In the genomic region with DNA sequence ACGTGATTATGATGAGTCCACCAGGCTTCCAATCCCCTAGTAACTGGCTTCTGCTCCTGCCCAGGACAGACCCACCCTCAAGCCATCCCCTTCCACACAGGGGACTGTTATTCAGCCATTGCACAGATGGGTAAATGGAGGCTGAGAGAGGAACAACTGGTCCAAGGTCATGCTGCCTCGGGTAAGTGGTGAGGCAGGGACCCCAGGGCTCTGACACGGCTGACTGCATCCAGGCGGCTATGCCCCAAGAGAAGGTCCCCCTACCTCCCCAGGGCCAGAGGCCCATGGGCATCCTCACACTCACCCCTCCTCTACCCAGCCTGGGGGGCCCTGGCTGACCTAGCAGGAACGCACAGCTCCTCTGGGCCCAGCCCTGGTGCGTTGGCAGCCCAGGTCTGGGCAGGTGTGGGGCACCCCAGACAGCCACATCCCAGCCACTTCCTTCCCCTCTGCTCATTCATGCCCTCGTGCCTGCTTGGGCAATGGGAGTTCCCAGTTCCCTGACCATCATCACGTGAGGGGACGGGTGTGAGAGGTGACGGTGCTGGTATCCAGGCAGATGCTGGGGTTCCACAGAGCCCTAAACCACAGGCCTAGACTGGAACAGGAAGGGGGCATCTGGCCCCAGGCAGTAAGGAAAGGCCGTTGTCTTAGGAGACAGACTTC, we compare ENCODE assay signal across 8 cellular contexts. TPM values are rescaled to one million over a fixed set of nuclear protein-coding genes. Genes with fewer than 3 reads are reported as not detected.
DNase-seq lines count a peak whose midpoint lies in the region; ATAC-seq, FAIRE-seq and TF ChIP-seq lines count a peak whose summit lies in the region.

No MANE protein-coding gene starts in this region.

- ATAC-seq in heart right ventricle (peak in 6 of 8 donors; percentile 6 to 31 (median 18)), HG03196 (IDR thresholded peaks at IDR 0.05; ENCODE audit: unreplicated experiment) (no peak)

- FAIRE-seq in D721Med (lab: Jason Lieb, UNC), result no peak

- 65 to 72% methylated on average over 11 of the region's 11 CpGs for WGBS in heart right ventricle, 2 donors

- intact Hi-C loops in heart right ventricle (cut with DNase I), result no loop called here

- no peak for TF ChIP-seq CTCF in GM20000 (IDR thresholded peaks at IDR 0.05; ENCODE audit: extremely low read depth, missing control alignments)
- no peak for TF ChIP-seq CTCF in heart right ventricle (IDR thresholded peaks at IDR 0.05)
- no peak for TF ChIP-seq CTCF in D721Med (IDR thresholded peaks at IDR 0.05; ENCODE audit: insufficient read depth, missing control alignments)

- H3K36me3 ChIP-seq in heart right ventricle (peaks cover 5 to 57% (median 23%) of the 10 kb centered on the region in 9 donors), skeletal muscle tissue (ENCODE audit: control insufficient read depth in 3 of 3, insufficient read depth in 3 of 3, low read length in 3 of 3) (peaks cover 29 to 35% (median 31%) of the 10 kb centered on the region in 3 donors)

- H3K27ac ChIP-seq in heart right ventricle, result peak overlapping the region in 9 of 10 donors; percentile 73 to 96 (median 82)
- peak overlapping the region; percentile 87 for H3K27ac ChIP-seq in skeletal muscle tissue (ENCODE audit: low read depth, low read length)

- H3K4me3 ChIP-seq in heart right ventricle (no peak overlapping the region), skeletal muscle tissue (ENCODE audit: low read length in 3 of 3) (peak overlapping the region in 1 of 3 donors; percentile 17)

- DNase-seq in GM20000 (ENCODE audit: low spot score) (peak; percentile 58), T-helper 9 cell (peak; percentile 43), heart right ventricle (peak; percentile 34 to 59), NCI-H526 (lab: John Stamatoyannopoulos, UW) (no peak), NCI-H2171 (lab: John Stamatoyannopoulos, UW) (no peak), D721Med (ENCODE audit: insufficient read length, low spot score) (no peak)

- peak overlapping the region; percentile 62 to 81 (median 63) for H3K9ac ChIP-seq in skeletal muscle tissue (ENCODE audit: low read depth in 1 of 3, low read length in 3 of 3)

- H3K4me1 ChIP-seq in heart right ventricle (peaks cover 49 to 63% (median 55%) of the 10 kb centered on the region in 9 donors), skeletal muscle tissue (ENCODE audit: control insufficient read depth in 3 of 3, insufficient read depth in 3 of 3, low read length in 3 of 3) (peaks cover 54 to 57% (median 56%) of the 10 kb centered on the region in 3 donors)

- no peaks in the 10 kb centered on the region for H3K9me3 ChIP-seq in heart right ventricle
- no peaks in the 10 kb centered on the region for H3K9me3 ChIP-seq in skeletal muscle tissue (ENCODE audit: control insufficient read depth in 3 of 3, low read length in 3 of 3)

- H3K27me3 ChIP-seq in heart right ventricle (no peaks in the 10 kb centered on the region), skeletal muscle tissue (ENCODE audit: control insufficient read depth in 3 of 3, insufficient read depth in 3 of 3, low read length in 3 of 3) (no peaks in the 10 kb centered on the region)

RNA-seq across cellular contexts. Expression of gene RALGDS, which starts 8.5 kb away (rescaled TPM):
- total RNA-seq in heart right ventricle (10 to 100 TPM; 21.4 to 45.1 (median 28.1) TPM), skeletal muscle tissue (26.1 TPM)
- polyA plus RNA-seq in heart right ventricle, result 10 to 100 TPM; 15.6 to 40.5 TPM

RNA-seq across cellular contexts. Expression of gene CEL, which starts 50.7 kb away (rescaled TPM):
- total RNA-seq in heart right ventricle, result 10 to 100 TPM in 1 of 10 donors, 1 to 10 TPM in 9; 1.9 to 10.1 (median 2.8) TPM
- polyA plus RNA-seq in heart right ventricle, result 1 to 10 TPM; 1.5 to 3.2 TPM
- not detected for total RNA-seq in skeletal muscle tissue

RNA-seq across cellular contexts. Expression of gene GBGT1, which starts 51.2 kb away (rescaled TPM):
- 10 to 100 TPM in 3 of 10 donors, 1 to 10 TPM in 7; 2.5 to 14.7 (median 6.2) TPM for total RNA-seq in heart right ventricle
- polyA plus RNA-seq in heart right ventricle, result 10 to 100 TPM in 1 of 2 donors, 1 to 10 TPM in 1; 5.5 to 10.5 TPM
- 2.6 TPM for total RNA-seq in skeletal muscle tissue

Comparison
In these comparisons a context has a peak if more than half of its experiments do, and no peak if none do; other contexts are left out.
1. DNase-seq: peak in GM20000 (single experiment), T-helper 9 cell (single experiment) and heart right ventricle (2 of 2); none in NCI-H526 (0 of 2), NCI-H2171 (single experiment) and D721Med (single experiment).